In genomic region chrX:48508400-48509244, GRCh38 we compare ENCODE assay signal across 7 cellular contexts. TPM values are rescaled to one million over a fixed set of nuclear protein-coding genes. Genes with fewer than 3 reads are reported as not detected.
DNase-seq lines count a peak whose midpoint lies in the region; ATAC-seq and TF ChIP-seq lines count a peak whose summit lies in the region.

Gene PORCN (plus strand): TSS chrX:48508992. CDS start chrX:48509821, 829 bp downstream.

- peak within 1 kb of the TSS; percentile 24 to 66 for H3K27ac ChIP-seq in left lung

- H3K9me3 ChIP-seq in left lung: no peaks in the 10 kb centered on the region

- peak; percentile 69 for TF ChIP-seq POLR2A in GM18505 (IDR thresholded peaks at IDR 0.05; ENCODE audit: borderline replicate concordance, extremely low read depth, insufficient read depth, insufficient read length)

- TF ChIP-seq CTCF in choroid plexus epithelial cell (conservative IDR thresholded peaks at IDR 0.05; ENCODE audit: low read depth, low read length) (no peak), left lung (IDR thresholded peaks at IDR 0.05) (no peak)

- no peaks in the 10 kb centered on the region for H3K36me3 ChIP-seq in left lung

- ATAC-seq in GM18505 (IDR thresholded peaks at IDR 0.05; ENCODE audit: unreplicated experiment): peak; percentile 70
- peak; percentile 89 for ATAC-seq in HG02885 (IDR thresholded peaks at IDR 0.05; ENCODE audit: poor library complexity, unreplicated experiment)
- peak; percentile 98 for ATAC-seq in left lung

- intact Hi-C loops in left lung (cut with DNase I): no loop called here

- H3K27me3 ChIP-seq in left lung: no peaks in the 10 kb centered on the region

- peak; percentile 51 for DNase-seq in NCI-H226
- DNase-seq in activated CD4-positive, alpha-beta T cell treated with anti-CD3 and anti-CD28 coated beads for 4 hours: peak; percentile 73 to 74
- peak; percentile 57 for DNase-seq in choroid plexus epithelial cell (ENCODE audit: low read depth)
- peak; percentile 86 to 95 for DNase-seq in left lung
- peak; percentile 59 to 70 for DNase-seq in stimulated activated CD4-positive, alpha-beta T cell treated with anti-CD3 and anti-CD28 coated beads, Interleukin-2, amount 100 ng/mL, for 48 hours

- peaks cover 0 to 7% of the 10 kb centered on the region in 2 donors for H3K4me1 ChIP-seq in left lung

- H3K4me3 ChIP-seq in choroid plexus epithelial cell (ENCODE audit: low read depth, low read length) (peak within 1 kb of the TSS; percentile 77), left lung (peak within 1 kb of the TSS; percentile 44 to 55)

RNA-seq across cellular contexts. Expression of gene PORCN, which starts in this region (rescaled TPM):
- total RNA-seq in left lung: 10 to 100 TPM in 1 of 2 donors, 1 to 10 TPM in 1; 8.4 to 12.2 TPM

Comparison
In these comparisons a context has a peak if more than half of its experiments do, and no peak if none do; other contexts are left out.
1. Peak in every context shown above with its lines: DNase-seq, ATAC-seq, H3K4me3 ChIP-seq and H3K27ac ChIP-seq.